Comparison of ENCODE assay signal across 8 cellular contexts in genomic region chr18:74196220-74197119, GRCh38. TPM values are rescaled to one million over a fixed set of nuclear protein-coding genes. Genes with fewer than 3 reads are reported as not detected.
DNase-seq lines count a peak whose midpoint lies in the region; ATAC-seq, FAIRE-seq and TF ChIP-seq lines count a peak whose summit lies in the region.

No MANE protein-coding gene starts in this region.

- no peak for TF ChIP-seq POLR2A in GM12878 (IDR thresholded peaks at IDR 0.05; ENCODE audit: low read depth, low read length)

- H3K4me2 ChIP-seq in GM12878 (ENCODE audit: control insufficient read depth, insufficient read depth) = peak overlapping the region; percentile 51

- peak; percentile 65 to 85 (median 67) for TF ChIP-seq CTCF in GM12878 (IDR thresholded peaks at IDR 0.05 in 2 of 3, conservative IDR thresholded peaks at IDR 0.05 in 1 of 3; ENCODE audit: control insufficient read depth in 2 of 3, extremely low read depth in 1 of 3, insufficient read depth in 1 of 3, low read depth in 3 of 3, low read length in 3 of 3)

- no peaks in the 10 kb centered on the region for H3K4me1 ChIP-seq in GM12878 (ENCODE audit: control insufficient read depth, insufficient read depth, low read length)

- no peak for TF ChIP-seq EP300 in GM12878 (IDR thresholded peaks at IDR 0.05; ENCODE audit: borderline replicate concordance in 1 of 2, control insufficient read depth in 1 of 2, low read depth in 2 of 2, low read length in 2 of 2)

- DNase-seq in activated CD4-positive, CD25-positive, alpha-beta regulatory T cell (lab: John Stamatoyannopoulos, UW) = peak in 3 of 4 experiments; percentile 3 to 7 (median 6)
- DNase-seq in activated CD4-positive, CD25-positive, alpha-beta regulatory T cell treated with anti-CD3 and anti-CD28 coated beads, Interleukin-2, amount 50 U/mL, for 72 hours = no peak
- DNase-seq in NCI-H1092 treated with DMSO at 0.1 percent for 48 hours (lab: John Stamatoyannopoulos, UW) = peak; percentile 90
- peak; percentile 27 for DNase-seq in T follicular helper cell (ENCODE audit: low read depth)
- DNase-seq in GM12878 (ENCODE audit: low read depth, low spot score) = peak; percentile 36
- DNase-seq in iPS DF 4.7 (ENCODE audit: extremely low read depth, low spot score) = peak; percentile 36
- peak; percentile 32 for DNase-seq in smooth muscle cell of the brain vasculature (ENCODE audit: low read depth, low spot score)

- peak overlapping the region; percentile 79 for H2AFZ ChIP-seq in GM12878 (ENCODE audit: control insufficient read depth, low read depth, low read length)

- peak; percentile 89 for TF ChIP-seq RAD21 in GM12878 (IDR thresholded peaks at IDR 0.05; ENCODE audit: insufficient read depth, low read depth, low read length)

- H3K27me3 ChIP-seq in GM12878 (replicated peaks in 1 of 2; ENCODE audit: control insufficient read depth in 2 of 2, insufficient read depth in 2 of 2, low read length in 1 of 2) = peaks cover 0 to 3% of the 10 kb centered on the region in 2 experiments; a peak in 1 of 4 replicates

- H3K9ac ChIP-seq in GM12878 (ENCODE audit: control insufficient read depth, insufficient read depth, low read length) = no peak overlapping the region

- WGBS in GM12878 (ENCODE audit: insufficient coverage, insufficient replicate concordance, low lambda C conversion rate, missing lambda C conversion rate) = under 1% methylated on average over 9 of the region's 9 CpGs

- intact Hi-C loops in GM12878 (cut with micrococcal nuclease; ENCODE audit: unreplicated experiment) = loop anchor here (1.0 to 5.0 kb wide), 4 partner anchors 146 to 356 kb away; no protein-coding TSS in a partner anchor

- no peaks in the 10 kb centered on the region for H3K9me3 ChIP-seq in GM12878 (replicated peaks; ENCODE audit: control insufficient read depth, insufficient read depth, low read length)

- POLR2A ChIA-PET in GM12878 (lab: Charles Lee) = no interaction called here

- in situ Hi-C loops in GM12878 (cut with MboI) = loop anchor here (5.0 kb wide), 3 partner anchors 136 to 356 kb away; partner anchors contain the start of gene CNDP2

- FAIRE-seq in GM12878 (lab: Jason Lieb, UNC) = peak; percentile 94

- H3K79me2 ChIP-seq in GM12878 (ENCODE audit: control insufficient read depth, insufficient read depth, low read length) = no peaks in the 10 kb centered on the region

- no peak overlapping the region for H3K4me3 ChIP-seq in GM12878

- CTCF ChIA-PET in GM12878 (lab: Yijun Ruan, JAX) = interaction anchor here (0.7 to 4.0 kb wide), 14 partner anchors 109 to 355 kb away, joined by 3 to 79 read pairs (median 4); partner anchors contain the start of gene CNDP2

- RAD21 ChIA-PET in GM12878 (lab: Charles Lee; ENCODE audit: unreplicated experiment) = interaction anchor here (0.8 to 4.0 kb wide), 5 partner anchors 143 to 357 kb away, joined by 3 to 44 read pairs (median 8); no protein-coding TSS in a partner anchor

- ATAC-seq in HG02798 (IDR thresholded peaks at IDR 0.05; ENCODE audit: poor library complexity, unreplicated experiment) = peak; percentile 86
- peak; percentile 93 for ATAC-seq in GM12878

- no peaks in the 10 kb centered on the region for H3K36me3 ChIP-seq in GM12878 (ENCODE audit: control insufficient read depth in 2 of 2, insufficient read depth in 2 of 2, low read length in 1 of 2)

- H3K27ac ChIP-seq in GM12878 (ENCODE audit: control insufficient read depth, insufficient read depth) = no peak overlapping the region

- SMC1A ChIA-PET in GM12878 (lab: Charles Lee; ENCODE audit: uncharacterized antibody, unreplicated experiment) = interaction anchor here (0.7 to 4.3 kb wide), 7 partner anchors 132 to 355 kb away, joined by 3 to 45 read pairs (median 4); no protein-coding TSS in a partner anchor

- BruUV-seq in GM12878 (replicated peaks; lab: Mats Ljungman, UMichigan) = no TSS peak

- H4K20me1 ChIP-seq in GM12878 (ENCODE audit: control insufficient read depth, insufficient read depth) = no peaks in the 10 kb centered on the region

TF ChIP-seq in GM12878, 131 proteins besides CTCF, POLR2A, EP300 and RAD21:
- TF ChIP-seq TCF3 (IDR thresholded peaks at IDR 0.05; ENCODE audit: borderline replicate concordance, insufficient read depth, low read depth, low read length) = no peak
- peak; percentile 32; the same call in 1 of the 2 replicates for TF ChIP-seq CREM (IDR thresholded peaks at IDR 0.05; ENCODE audit: low read depth)
- no peak for TF ChIP-seq IRF4 (IDR thresholded peaks at IDR 0.05; ENCODE audit: low read depth, low read length)
- TF ChIP-seq BCL3 (IDR thresholded peaks at IDR 0.05; ENCODE audit: borderline replicate concordance, insufficient read depth, low read depth, low read length, poor library complexity, severe bottlenecking) = no peak
- no peak for TF ChIP-seq POLR2AphosphoS2 (IDR thresholded peaks at IDR 0.05; ENCODE audit: low read depth, low read length)
- TF ChIP-seq RFX5 (IDR thresholded peaks at IDR 0.05; ENCODE audit: low read depth, low read length) = no peak
- no peak for TF ChIP-seq KAT2A (conservative IDR thresholded peaks at IDR 0.05; ENCODE audit: control insufficient read depth, low read depth, low read length)
- TF ChIP-seq CHD2 (IDR thresholded peaks at IDR 0.05; ENCODE audit: borderline replicate concordance, low read depth, low read length) = no peak
- no peak for TF ChIP-seq BMI1 (IDR thresholded peaks at IDR 0.05; ENCODE audit: borderline replicate concordance)
- peak; percentile 42; the same call in 1 of the 2 replicates for TF ChIP-seq YY1 (IDR thresholded peaks at IDR 0.05; ENCODE audit: low read depth, low read length)
- no peak for TF ChIP-seq SRF (IDR thresholded peaks at IDR 0.05; ENCODE audit: low read depth in 2 of 2, low read length in 2 of 2)
- TF ChIP-seq SMC3 (IDR thresholded peaks at IDR 0.05; ENCODE audit: borderline replicate concordance, low read length) = peak; percentile 86

RNA-seq across cellular contexts. Expression of gene TIMM21, which starts 48.1 kb away (rescaled TPM):
- total RNA-seq in GM12878 (2013; cell fraction: nucleolus; rRNA removed) = 48.4 and 50.0 TPM in 2 replicates
- 64.6 and 67.0 TPM in 2 replicates for total RNA-seq in GM12878 (2014; rRNA removed)
- 39.6 and 46.6 TPM in 2 replicates for total RNA-seq in GM12878 (2014; rRNA removed; fragmentation: Illumina TruSeq; extraction: Trizol)
- total RNA-seq in GM12878 (2021) = 39.5 and 47.4 TPM in 2 replicates
- 11.0 TPM for polyA plus RNA-seq in GM12878 (2011; ENCODE audit: low read depth)
- 79.2 and 105 TPM in 2 replicates for polyA plus RNA-seq in GM12878 (2011; rRNA removed)
- polyA plus RNA-seq in GM12878 (2011; cell fraction: cytosol; rRNA removed) = 52.2 and 64.5 TPM in 2 replicates
- 60.3 and 76.4 TPM in 2 replicates for polyA plus RNA-seq in GM12878 (2011; cell fraction: nucleus; rRNA removed)
- 34.6 and 36.1 TPM in 2 replicates for polyA plus RNA-seq in GM12878 (2012)
- polyA plus RNA-seq in GM12878 (2014; fragmentation: Illumina TruSeq; extraction: Trizol) = 60.4 and 63.8 TPM in 2 replicates
- 100 to 1,000 TPM; 111 to 136 TPM for polyA plus RNA-seq in GM12878 (2014; fragmentation: Nextera tagmentation; extraction: Ambion mirVana)
- polyA plus RNA-seq in GM12878 (2014; rRNA removed) = 87.7 and 88.9 TPM in 2 replicates
- 100 to 1,000 TPM; 200 to 203 TPM for polyA plus RNA-seq in GM12878 (2016; fragmentation: Nextera tagmentation; extraction: Ambion mirVana)
- polyA minus RNA-seq in GM12878 (2011; rRNA and poly(A)+ RNA removed) = 46.9 and 51.6 TPM in 2 replicates
- polyA minus RNA-seq in GM12878 (2011; cell fraction: cytosol; rRNA and poly(A)+ RNA removed) = 15.4 and 23.0 TPM in 2 replicates
- 24.7 and 32.7 TPM in 2 replicates for polyA minus RNA-seq in GM12878 (2011; cell fraction: nucleus; rRNA and poly(A)+ RNA removed)

RNA-seq across cellular contexts. Expression of gene FBXO15, which starts 48.8 kb away (rescaled TPM):
- 0.42 and 0.92 TPM in 2 replicates for total RNA-seq in GM12878 (2013; cell fraction: nucleolus; rRNA removed)
- total RNA-seq in GM12878 (2014; rRNA removed) = not detected in 2 replicates
- total RNA-seq in GM12878 (2014; rRNA removed; fragmentation: Illumina TruSeq; extraction: Trizol) = 0.22 and 0.28 TPM in 2 replicates
- total RNA-seq in GM12878 (2021) = 0.29 and 0.90 TPM in 2 replicates
- polyA plus RNA-seq in GM12878 (2011; ENCODE audit: low read depth) = not detected
- 0.54 and 0.56 TPM in 2 replicates for polyA plus RNA-seq in GM12878 (2011; rRNA removed)
- 0.18 and 0.61 TPM in 2 replicates for polyA plus RNA-seq in GM12878 (2011; cell fraction: cytosol; rRNA removed)
- polyA plus RNA-seq in GM12878 (2011; cell fraction: nucleus; rRNA removed) = 0.61 and 0.66 TPM in 2 replicates
- 0.15 and 0.60 TPM in 2 replicates for polyA plus RNA-seq in GM12878 (2012)
- 0.06 and 0.36 TPM in 2 replicates for polyA plus RNA-seq in GM12878 (2014; fragmentation: Illumina TruSeq; extraction: Trizol)
- under 1 TPM; 0.20 to 0.24 TPM for polyA plus RNA-seq in GM12878 (2014; fragmentation: Nextera tagmentation; extraction: Ambion mirVana)
- 0.06 and 0.91 TPM in 2 replicates for polyA plus RNA-seq in GM12878 (2014; rRNA removed)
- polyA plus RNA-seq in GM12878 (2016; fragmentation: Nextera tagmentation; extraction: Ambion mirVana) = not detected
- 0.29 and 0.98 TPM in 2 replicates for polyA minus RNA-seq in GM12878 (2011; rRNA and poly(A)+ RNA removed)
- not detected in 2 replicates for polyA minus RNA-seq in GM12878 (2011; cell fraction: cytosol; rRNA and poly(A)+ RNA removed)
- 0.24 and 0.38 TPM in 2 replicates for polyA minus RNA-seq in GM12878 (2011; cell fraction: nucleus; rRNA and poly(A)+ RNA removed)
